Comparison of ENCODE assay signal across 22 cellular contexts in genomic region chr7:114100810-114101209, GRCh38.
"Had no signal": no experiment of that assay in that cellular context is flagged by ENCODE, and none has a peak within 500 bp of the region (broad histone marks: within the 10 kb centered on the region; RNA-seq: fewer than 3 reads in every experiment).

No MANE protein-coding gene starts in this region.

- DNase-seq: activated CD8-positive, alpha-beta memory T cell treated with anti-CD3 and anti-CD28 coated beads for 24 hours; activated CD8-positive, alpha-beta memory T cell treated with anti-CD3 and anti-CD28 coated beads, Interleukin-2, amount 50 U/mL, for 4 hours; activated naive CD4-positive, alpha-beta T cell treated with Interleukin-2 at 50 U/mL for 16 hours; activated naive CD8-positive, alpha-beta T cell treated with anti-CD3 and anti-CD28 coated beads for 36 hours; activated T-cell treated with anti-CD3 and anti-CD28 coated beads, Interleukin-2, amount 50 U/mL, for 24 hours; effector memory CD4-positive, alpha-beta T cell; foreskin melanocyte; glutamatergic neuron; hippocampal formation; kidney glomerular epithelial cell; left ventricle myocardium superior; ovary; right lobe of liver; stimulated activated CD4-positive, alpha-beta T cell treated with anti-CD3 and anti-CD28 coated beads, Interleukin-15, amount 100 ng/mL, for 24 hours; stomach; transverse colon had no signal

- H3K36me3 Mint-ChIP-seq: activated naive CD8-positive, alpha-beta T cell treated with anti-CD3 and anti-CD28 coated beads for 36 hours; natural killer cell treated with Interleukin-12 subunit alpha and Interleukin-12 subunit beta and Interleukin-15 and Interleukin-18, amount 100 ng/mL, for 72 hours; stimulated activated memory B cell treated with anti-CD40 and anti-IgM and Interleukin-4, amounts not matched to agents 10 μg/mL and 1 μg/mL and 100 μg/mL, for 72 hours had no signal

- H3K27ac ChIP-seq: neutrophil, ovary, right lobe of liver, stomach, suprapubic skin, transverse colon had no signal

- H3K9me3 ChIP-seq: neutrophil, ovary, right lobe of liver, suprapubic skin, transverse colon had no signal

- H3K36me3 ChIP-seq: neutrophil, ovary, right lobe of liver, stomach, suprapubic skin, transverse colon had no signal

- ATAC-seq: left ventricle myocardium superior; natural killer cell treated with Interleukin-12 subunit alpha and Interleukin-12 subunit beta and Interleukin-15 and Interleukin-18, amount 100 ng/mL, for 72 hours; stimulated activated memory B cell treated with anti-CD40 and anti-IgM and Interleukin-4, amounts not matched to agents 10 μg/mL and 1 μg/mL and 100 μg/mL, for 72 hours had no signal

- H3K4me3 ChIP-seq: ovary, right lobe of liver, stomach, suprapubic skin, transverse colon had no signal

- H3K4me3 Mint-ChIP-seq: activated naive CD8-positive, alpha-beta T cell treated with anti-CD3 and anti-CD28 coated beads for 36 hours; activated T-cell treated with anti-CD3 and anti-CD28 coated beads, Interleukin-2, amount 50 U/mL, for 24 hours; central memory CD8-positive, alpha-beta T cell; natural killer cell treated with Interleukin-12 subunit alpha and Interleukin-12 subunit beta and Interleukin-15 and Interleukin-18, amount 100 ng/mL, for 72 hours; stimulated activated memory B cell treated with anti-CD40 and anti-IgM and Interleukin-4, amounts not matched to agents 10 μg/mL and 1 μg/mL and 100 μg/mL, for 72 hours had no signal

- H3K4me1 ChIP-seq: right lobe of liver, suprapubic skin had no signal

- H3K27ac Mint-ChIP-seq: activated naive CD8-positive, alpha-beta T cell treated with anti-CD3 and anti-CD28 coated beads for 36 hours; activated T-cell treated with anti-CD3 and anti-CD28 coated beads, Interleukin-2, amount 50 U/mL, for 24 hours; activated T-helper 2 cell treated with anti-CD3 and anti-CD28 coated beads, Interferon-gamma antibody, Interleukin-2, Interleukin-4, amounts not matched to agents 10 μg/mL and 5 μg/mL and 100 μg/mL, durations not matched to agents 14 hours and 24 hours and 36 hours; natural killer cell treated with Interleukin-12 subunit alpha and Interleukin-12 subunit beta and Interleukin-15 and Interleukin-18, amount 100 ng/mL, for 72 hours; stimulated activated memory B cell treated with anti-CD40 and anti-IgM and Interleukin-4, amounts not matched to agents 10 μg/mL and 1 μg/mL and 100 μg/mL, for 72 hours had no signal

- H3K27me3 Mint-ChIP-seq: natural killer cell treated with Interleukin-12 subunit alpha and Interleukin-12 subunit beta and Interleukin-15 and Interleukin-18, amount 100 ng/mL, for 72 hours had no signal

- H3K27me3 ChIP-seq: neutrophil, ovary, right lobe of liver, suprapubic skin, transverse colon had no signal

- H3K9me3 Mint-ChIP-seq: activated T-cell treated with anti-CD3 and anti-CD28 coated beads, Interleukin-2, amount 50 U/mL, for 24 hours; activated T-helper 2 cell treated with anti-CD3 and anti-CD28 coated beads, Interferon-gamma antibody, Interleukin-2, Interleukin-4, amounts not matched to agents 10 μg/mL and 5 μg/mL and 100 μg/mL, durations not matched to agents 14 hours and 24 hours and 36 hours; central memory CD8-positive, alpha-beta T cell had no signal

- H3K4me1 Mint-ChIP-seq: activated naive CD8-positive, alpha-beta T cell treated with anti-CD3 and anti-CD28 coated beads for 36 hours; central memory CD8-positive, alpha-beta T cell; stimulated activated memory B cell treated with anti-CD40 and anti-IgM and Interleukin-4, amounts not matched to agents 10 μg/mL and 1 μg/mL and 100 μg/mL, for 72 hours had no signal
